ENCODE assay signal across 7 cellular contexts in genomic region chr15:69059170-69059943, GRCh38. TPM values are rescaled to one million over a fixed set of nuclear protein-coding genes. Genes with fewer than 3 reads are reported as not detected.
DNase-seq lines count a peak whose midpoint lies in the region; ATAC-seq and TF ChIP-seq lines count a peak whose summit lies in the region.

No MANE protein-coding gene starts in this region.

- DNase-seq in NCI-H1930 (lab: John Stamatoyannopoulos, UW): peak; percentile 69 to 74
- DNase-seq in T-helper 9 cell: peak; percentile 71
- DNase-seq in anterior cingulate cortex (lab: John Stamatoyannopoulos, UW): peak in 56 of 58 donors; percentile 16 to 97 (median 75)
- peak; percentile 87 for DNase-seq in hepatic stellate cell (ENCODE audit: low spot score)

- peak overlapping the region; percentile 26 to 52 (median 35) for H3K4me3 ChIP-seq in skeletal muscle tissue (ENCODE audit: low read length in 3 of 3)

- peaks cover 12 to 17% (median 16%) of the 10 kb centered on the region in 3 donors for H3K4me1 ChIP-seq in skeletal muscle tissue (ENCODE audit: control insufficient read depth in 3 of 3, insufficient read depth in 3 of 3, low read length in 3 of 3)

- no peaks in the 10 kb centered on the region for H3K9me3 ChIP-seq in skeletal muscle tissue (ENCODE audit: control insufficient read depth in 3 of 3, low read length in 3 of 3)

- H3K27me3 ChIP-seq in skeletal muscle tissue (ENCODE audit: control insufficient read depth in 3 of 3, insufficient read depth in 3 of 3, low read length in 3 of 3): peaks cover 0 to 3% (median 0%) of the 10 kb centered on the region in 3 donors

- H3K9ac ChIP-seq in skeletal muscle tissue (ENCODE audit: low read depth in 1 of 3, low read length in 3 of 3): peak overlapping the region in 1 of 3 donors; percentile 62

- ATAC-seq in HG03571 (IDR thresholded peaks at IDR 0.05; ENCODE audit: unreplicated experiment): no peak

- H3K27ac ChIP-seq in skeletal muscle tissue (ENCODE audit: low read depth, low read length): peak overlapping the region; percentile 43

- no peaks in the 10 kb centered on the region for H3K36me3 ChIP-seq in skeletal muscle tissue (ENCODE audit: control insufficient read depth in 3 of 3, insufficient read depth in 3 of 3, low read length in 3 of 3)

- peak; percentile 73 for TF ChIP-seq CTCF in GM12874 (IDR thresholded peaks at IDR 0.05; ENCODE audit: insufficient read depth, low read depth, low read length)

RNA-seq across cellular contexts. Expression of gene NOX5, which starts 44.9 kb away (rescaled TPM):
- under 0.01 TPM for total RNA-seq in skeletal muscle tissue
